Comparison of ENCODE assay signal across 28 cellular contexts in the genomic region with DNA sequence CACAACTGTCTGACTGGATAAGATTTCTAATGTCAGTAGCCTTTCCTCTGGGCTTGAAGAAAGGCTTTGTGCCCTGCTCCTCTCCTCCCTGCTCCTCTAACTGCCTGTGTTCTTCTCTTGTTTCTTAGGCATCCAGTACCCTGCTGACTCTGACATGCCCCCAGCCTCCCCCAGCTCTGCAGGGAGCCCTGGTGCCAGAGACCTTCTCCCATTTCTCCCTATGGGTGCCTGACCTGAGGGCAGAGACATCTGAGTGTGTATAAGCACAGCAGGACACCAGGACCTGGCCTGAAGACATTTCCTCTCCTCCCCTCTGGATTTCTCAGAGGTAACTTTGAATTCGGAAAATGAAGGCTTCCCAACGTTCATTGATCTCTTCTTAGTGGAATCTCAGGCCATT. TPM values are rescaled to one million over a fixed set of nuclear protein-coding genes. Genes with fewer than 3 reads are reported as not detected.
A peak's percentile ranks its signal among the peaks of the same experiment; 100 is the strongest.
DNase-seq lines count a peak whose midpoint lies in the region; ATAC-seq, FAIRE-seq and TF ChIP-seq lines count a peak whose summit lies in the region.
"Had no signal": no experiment of that assay in that cellular context is flagged by ENCODE, and none has a peak within 500 bp of the region (broad histone marks: within the 10 kb centered on the region; RNA-seq: fewer than 3 reads in every experiment).

No MANE protein-coding gene starts in this region.

- intact Hi-C loops in CD8-positive, alpha-beta T cell (cut with DNase I, micrococcal nuclease) = no loop called here
- intact Hi-C loops in endothelial cell of umbilical vein (cut with micrococcal nuclease) (no loop called here), natural killer cell (cut with micrococcal nuclease) (no loop called here)

- no peak overlapping the region for H3K4me2 ChIP-seq in endothelial cell of umbilical vein (ENCODE audit: insufficient read depth, low read length)
- H3K4me2 ChIP-seq: A549 had no signal

- no peaks in the 10 kb centered on the region for H3K79me2 ChIP-seq in endothelial cell of umbilical vein (ENCODE audit: control insufficient read depth, insufficient read depth, low read length)

- ATAC-seq in CD8-positive, alpha-beta T cell = no peak
- ATAC-seq in natural killer cell = no peak
- ATAC-seq: A549; heart right ventricle; left cardiac atrium; right cardiac atrium; stimulated activated naive CD8-positive, alpha-beta T cell treated with anti-CD3 and anti-CD28 coated beads, Interleukin-15, amount 100 ng/mL, for 72 hours; T-cell had no signal

- POLR2A ChIA-PET in CD8-positive, alpha-beta T cell (lab: Charles Lee) = no interaction called here
- POLR2A ChIA-PET in endothelial cell of umbilical vein (lab: Charles Lee) = no interaction called here

- no peak overlapping the region for H3K4me3 Mint-ChIP-seq in CD8-positive, alpha-beta T cell
- H3K4me3 Mint-ChIP-seq in osteocyte (ENCODE audit: unreplicated experiment) = no peak overlapping the region
- H3K4me3 Mint-ChIP-seq in natural killer cell = no peak overlapping the region
- H3K4me3 Mint-ChIP-seq: central memory CD8-positive, alpha-beta T cell; stimulated activated naive CD8-positive, alpha-beta T cell treated with anti-CD3 and anti-CD28 coated beads, Interleukin-15, amount 100 ng/mL, for 72 hours; T-cell had no signal

- peaks cover 64% of the 10 kb centered on the region for H3K4me1 Mint-ChIP-seq in CD8-positive, alpha-beta T cell (ENCODE audit: low read depth)
- peaks cover 29% of the 10 kb centered on the region for H3K4me1 Mint-ChIP-seq in osteocyte (ENCODE audit: unreplicated experiment)
- peaks cover 51 to 61% of the 10 kb centered on the region in 2 donors for H3K4me1 Mint-ChIP-seq in natural killer cell

- H2AFZ ChIP-seq in endothelial cell of umbilical vein (ENCODE audit: low read depth, low read length) = no peak overlapping the region

- H3K9me3 Mint-ChIP-seq in CD8-positive, alpha-beta T cell = no peaks in the 10 kb centered on the region
- H3K9me3 Mint-ChIP-seq in osteocyte (ENCODE audit: unreplicated experiment) = no peaks in the 10 kb centered on the region
- no peaks in the 10 kb centered on the region for H3K9me3 Mint-ChIP-seq in natural killer cell
- H3K9me3 Mint-ChIP-seq: central memory CD8-positive, alpha-beta T cell; stimulated activated naive CD8-positive, alpha-beta T cell treated with anti-CD3 and anti-CD28 coated beads, Interleukin-15, amount 100 ng/mL, for 72 hours; T-cell had no signal

- no peaks in the 10 kb centered on the region for H3K27me3 ChIP-seq in CD8-positive, alpha-beta T cell (ENCODE audit: insufficient read depth, low read length)
- no peaks in the 10 kb centered on the region for H3K27me3 ChIP-seq in endothelial cell of umbilical vein (ENCODE audit: control insufficient read depth in 2 of 2, insufficient read depth in 2 of 2, low read length in 2 of 2)
- H3K27me3 ChIP-seq: ascending aorta, heart right ventricle, ovary, SJCRH30, transverse colon had no signal

- no peak for TF ChIP-seq POLR2A in endothelial cell of umbilical vein (IDR thresholded peaks at IDR 0.05; ENCODE audit: low read depth, low read length)

- CTCF ChIA-PET in CD8-positive, alpha-beta T cell (lab: Charles Lee) = interaction anchor here (0.9 kb wide), 1 partner anchor 12 kb away, joined by 3 read pairs; no protein-coding TSS in a partner anchor
- CTCF ChIA-PET in endothelial cell of umbilical vein (lab: Charles Lee) = no interaction called here

- no peaks in the 10 kb centered on the region for H3K27me3 Mint-ChIP-seq in CD8-positive, alpha-beta T cell (ENCODE audit: low read depth)
- H3K27me3 Mint-ChIP-seq in osteocyte (ENCODE audit: unreplicated experiment) (no peaks in the 10 kb centered on the region), natural killer cell (ENCODE audit: low read depth in 2 of 2) (no peaks in the 10 kb centered on the region)
- H3K27me3 Mint-ChIP-seq: central memory CD8-positive, alpha-beta T cell; stimulated activated naive CD8-positive, alpha-beta T cell treated with anti-CD3 and anti-CD28 coated beads, Interleukin-15, amount 100 ng/mL, for 72 hours; T-cell had no signal

- peak; percentile 18 for FAIRE-seq in endothelial cell of umbilical vein (lab: Jason Lieb, UNC)
- FAIRE-seq: A549 had no signal

- BruUV-seq in endothelial cell of umbilical vein (replicated peaks; lab: Mats Ljungman, UMichigan) = no TSS peak

- peaks cover 15% of the 10 kb centered on the region for H3K36me3 ChIP-seq in CD8-positive, alpha-beta T cell (ENCODE audit: insufficient read depth, low read length)
- H3K36me3 ChIP-seq in SK-N-MC (ENCODE audit: insufficient read depth, low read length) = peaks cover 31% of the 10 kb centered on the region
- H3K36me3 ChIP-seq in endothelial cell of umbilical vein (ENCODE audit: control insufficient read depth in 2 of 2, extremely low read depth in 1 of 2, insufficient read depth in 2 of 2, low read length in 2 of 2) = no peaks in the 10 kb centered on the region
- H3K36me3 ChIP-seq: ascending aorta, HAP-1, ovary, SJCRH30, transverse colon had no signal

- H3K4me3 ChIP-seq in CD8-positive, alpha-beta T cell (ENCODE audit: low read depth, low read length) = no peak overlapping the region
- no peak overlapping the region for H3K4me3 ChIP-seq in SK-N-MC
- H3K4me3 ChIP-seq in endothelial cell of umbilical vein (replicated peaks in 1 of 3; ENCODE audit: insufficient read depth in 1 of 3, low read depth in 1 of 3, low read length in 3 of 3) = no peak overlapping the region
- H3K4me3 ChIP-seq: A549, ascending aorta, HAP-1, heart right ventricle, ovary, SJCRH30, transverse colon had no signal

- H3K36me3 Mint-ChIP-seq in CD8-positive, alpha-beta T cell = peaks cover 53% of the 10 kb centered on the region
- H3K36me3 Mint-ChIP-seq in osteocyte (ENCODE audit: unreplicated experiment) (peaks cover 12% of the 10 kb centered on the region), natural killer cell (peaks cover 14% of the 10 kb centered on the region)

- no peak for TF ChIP-seq CTCF in CD8-positive, alpha-beta T cell (IDR thresholded peaks at IDR 0.05)
- no peak for TF ChIP-seq CTCF in endothelial cell of umbilical vein (IDR thresholded peaks at IDR 0.05; ENCODE audit: extremely low read depth in 1 of 2, insufficient read depth in 1 of 2, low read depth in 1 of 2, low read length in 2 of 2)
- no peak for TF ChIP-seq CTCF in osteocyte (IDR thresholded peaks at IDR 0.05)
- no peak for TF ChIP-seq CTCF in natural killer cell (IDR thresholded peaks at IDR 0.05)

- no peaks in the 10 kb centered on the region for H3K9me3 ChIP-seq in CD8-positive, alpha-beta T cell (ENCODE audit: low read length)
- H3K9me3 ChIP-seq in SK-N-MC (ENCODE audit: low read depth, low read length) (no peaks in the 10 kb centered on the region), endothelial cell of umbilical vein (replicated peaks; ENCODE audit: control insufficient read depth, insufficient read depth, low read length) (no peaks in the 10 kb centered on the region)
- H3K9me3 ChIP-seq: A549, ascending aorta, HAP-1, heart right ventricle, ovary, transverse colon had no signal

- H3K9me1 ChIP-seq in endothelial cell of umbilical vein (replicated peaks; ENCODE audit: control insufficient read depth, extremely low read depth, insufficient read depth, low read length) = no peaks in the 10 kb centered on the region

- H4K20me1 ChIP-seq in endothelial cell of umbilical vein (replicated peaks; ENCODE audit: control insufficient read depth, extremely low read depth, insufficient read depth, low read length) = no peaks in the 10 kb centered on the region

- H3K27ac ChIP-seq in CD8-positive, alpha-beta T cell (ENCODE audit: low read depth, low read length) = no peak overlapping the region
- H3K27ac ChIP-seq in SK-N-MC (no peak overlapping the region), endothelial cell of umbilical vein (ENCODE audit: insufficient read depth, low read depth, low read length) (no peak overlapping the region)
- H3K27ac ChIP-seq: A549, ascending aorta, heart right ventricle, HL-60, ovary, SJCRH30, transverse colon had no signal

- H3K9ac ChIP-seq in SK-N-MC (ENCODE audit: insufficient read length) (peak overlapping the region; percentile 22), endothelial cell of umbilical vein (replicated peaks; ENCODE audit: extremely low read depth, insufficient read depth, low read length) (no peak overlapping the region)

- H3K4me1 ChIP-seq in CD8-positive, alpha-beta T cell (ENCODE audit: insufficient read depth, low read length) = peaks cover 11% of the 10 kb centered on the region
- no peaks in the 10 kb centered on the region for H3K4me1 ChIP-seq in endothelial cell of umbilical vein (ENCODE audit: control insufficient read depth, extremely low read depth, insufficient read depth, low read length)
- H3K4me1 ChIP-seq: A549, ascending aorta, HAP-1 had no signal

- dilution Hi-C loops in endothelial cell of umbilical vein (cut with MboI; ENCODE audit: extremely low pct_ligation_motif_present, low sequenced_read_pairs) = no loop called here

- no peak for DNase-seq in CD8-positive, alpha-beta T cell
- DNase-seq in SK-N-MC (ENCODE audit: low read depth, low spot score) = no peak
- DNase-seq in endothelial cell of umbilical vein (ENCODE audit: low read depth, low spot score) = no peak
- DNase-seq in osteocyte (ENCODE audit: extremely low spot score, unreplicated experiment) = no peak
- DNase-seq in natural killer cell = no peak
- DNase-seq in amniotic stem cell (lab: John Stamatoyannopoulos, UW) = no peak
- no peak for DNase-seq in stimulated activated CD4-positive, alpha-beta T cell treated with anti-CD3 and anti-CD28 coated beads, Interleukin-4, amount 100 ng/mL, for 4 hours
- no peak for DNase-seq in GM19238 (ENCODE audit: insufficient read length, low spot score)
- DNase-seq: activated naive CD4-positive, alpha-beta T cell treated with anti-CD3 and anti-CD28 coated beads, Interleukin-2, amount 50 U/mL, for 16 hours; activated T-cell treated with anti-CD3 and anti-CD28 coated beads, Interleukin-2, amount 50 U/mL, for 48 hours; foreskin fibroblast; heart right ventricle; left cardiac atrium; mammary epithelial cell; NCI-H1048; NCI-H1930; NCI-H2227 treated with DMSO at 0.1 percent for 48 hours; ovary; right cardiac atrium; SJCRH30; stimulated activated naive CD8-positive, alpha-beta T cell treated with anti-CD3 and anti-CD28 coated beads, Interleukin-15, amount 100 ng/mL, for 72 hours; T-cell; transverse colon had no signal

- H3K27ac Mint-ChIP-seq in CD8-positive, alpha-beta T cell = peak overlapping the region; percentile 10
- H3K27ac Mint-ChIP-seq in osteocyte (ENCODE audit: unreplicated experiment) = peak overlapping the region; percentile 51
- H3K27ac Mint-ChIP-seq in natural killer cell = no peak overlapping the region
- H3K27ac Mint-ChIP-seq: stimulated activated naive CD8-positive, alpha-beta T cell treated with anti-CD3 and anti-CD28 coated beads, Interleukin-15, amount 100 ng/mL, for 72 hours; T-cell had no signal

RNA-seq across cellular contexts. Expression of gene RNF144A, which starts 23.6 kb away (rescaled TPM):
- 10 to 100 TPM; 25.8 to 28.8 TPM for total RNA-seq in CD8-positive, alpha-beta T cell
- total RNA-seq in endothelial cell of umbilical vein (19.7 and 28.8 TPM in 2 replicates), osteocyte (9.0 and 9.6 TPM in 2 replicates), natural killer cell (10 to 100 TPM; 17.3 to 36.7 (median 19.0) TPM)
- polyA plus RNA-seq in endothelial cell of umbilical vein = 9.5 and 9.7 TPM in 2 replicates
- 6.9 and 8.0 TPM in 2 replicates for polyA plus RNA-seq in endothelial cell of umbilical vein (2011; cell fraction: cytosol; rRNA removed)
- polyA plus RNA-seq in endothelial cell of umbilical vein (2011; cell fraction: nucleus; rRNA removed) = 8.7 and 10.2 TPM in 2 replicates
- polyA plus RNA-seq in endothelial cell of umbilical vein (2012) = 2.0 and 2.1 TPM in 2 replicates
- 20.8 and 29.0 TPM in 2 replicates for polyA minus RNA-seq in endothelial cell of umbilical vein
- not detected for polyA minus RNA-seq in endothelial cell of umbilical vein (2011; cell fraction: cytosol; rRNA and poly(A)+ RNA removed)
- polyA minus RNA-seq in endothelial cell of umbilical vein (2011; cell fraction: nucleus; rRNA and poly(A)+ RNA removed) = 17.9 and 30.9 TPM in 2 replicates

Comparison
In these comparisons a context has a peak if more than half of its experiments do, and no peak if none do; other contexts are left out.
1. H3K27ac Mint-ChIP-seq: peak in CD8-positive, alpha-beta T cell (single experiment) and osteocyte (single experiment); none in natural killer cell (0 of 2).